In genomic region chr19:45451181-45451849, GRCh38 we compare ENCODE assay signal across 8 cellular contexts. TPM values are rescaled to one million over a fixed set of nuclear protein-coding genes. Genes with fewer than 3 reads are reported as not detected.
A peak's percentile ranks its signal among the peaks of the same experiment; 100 is the strongest.
DNase-seq lines count a peak whose midpoint lies in the region; ATAC-seq and TF ChIP-seq lines count a peak whose summit lies in the region.

No MANE protein-coding gene starts in this region.

- H4K8ac ChIP-seq in H9 (replicated peaks; ENCODE audit: insufficient read length, low read depth, low read length) (no peak overlapping the region), mesenchymal stem cell (ENCODE audit: low read length) (no peak overlapping the region)

- peak overlapping the region; percentile 9 for H2BK12ac ChIP-seq in H9 (ENCODE audit: insufficient read length, low read depth, low read length)
- H2BK12ac ChIP-seq in mesenchymal stem cell (ENCODE audit: low read length in 2 of 2), result peak overlapping the region in 1 of 2 experiments; percentile 85

- peaks cover 2% of the 10 kb centered on the region; the same call in 1 of the 2 replicates for H3K4me1 ChIP-seq in H9 (ENCODE audit: insufficient read depth, low read length)
- H3K4me1 ChIP-seq in mesenchymal stem cell (ENCODE audit: control insufficient read depth, insufficient read depth, low read depth, low read length), result peaks cover 28% of the 10 kb centered on the region
- H3K4me1 ChIP-seq in thyroid gland, result peaks cover 29 to 39% of the 10 kb centered on the region in 2 donors

- H3K4me3 ChIP-seq in dorsolateral prefrontal cortex, result peak overlapping the region; percentile 50 to 82 (median 69)
- H3K4me3 ChIP-seq in mesenchymal stem cell (ENCODE audit: insufficient read depth in 1 of 2, low read depth in 1 of 2, low read length in 2 of 2), result peak overlapping the region; percentile 61 to 92
- H3K4me3 ChIP-seq in thyroid gland (replicated peaks in 1 of 3), result peak overlapping the region in 2 of 3 donors; percentile 60 to 80

- H3K79me1 ChIP-seq in H9 (ENCODE audit: insufficient read depth, low read depth, low read length, poor library complexity, severe bottlenecking) (no peaks in the 10 kb centered on the region), mesenchymal stem cell (replicated peaks; ENCODE audit: low read length, poor library complexity, severe bottlenecking) (no peaks in the 10 kb centered on the region)

- H3K4me1 Mint-ChIP-seq in H9, result peaks cover 18 to 28% of the 10 kb centered on the region in 2 experiments
- peaks cover 56% of the 10 kb centered on the region for H3K4me1 Mint-ChIP-seq in T-helper 17 cell

- peak overlapping the region; percentile 56 for H3T11ph ChIP-seq in H9 (ENCODE audit: low read length)

- H3K36me3 ChIP-seq in mesenchymal stem cell (ENCODE audit: control insufficient read depth in 1 of 2, insufficient read depth in 2 of 2, low read depth in 1 of 2, low read length in 2 of 2) (no peaks in the 10 kb centered on the region), thyroid gland (no peaks in the 10 kb centered on the region)

- peaks cover 4 to 11% of the 10 kb centered on the region in 2 experiments; a peak in 4 of 5 replicates for H3K9me3 Mint-ChIP-seq in H9

- H2BK5ac ChIP-seq in H9 (ENCODE audit: insufficient read length, low read length) (no peak overlapping the region), mesenchymal stem cell (ENCODE audit: low read depth, low read length, poor library complexity, severe bottlenecking) (no peak overlapping the region)

- H3K27me3 ChIP-seq in H9 (ENCODE audit: insufficient read depth, low read length) (no peaks in the 10 kb centered on the region; the same call in 1 of the 2 replicates), dorsolateral prefrontal cortex (no peaks in the 10 kb centered on the region), mesenchymal stem cell (ENCODE audit: control insufficient read depth in 1 of 2, insufficient read depth in 1 of 2, low read length in 2 of 2) (no peaks in the 10 kb centered on the region), thyroid gland (no peaks in the 10 kb centered on the region)

- H2BK120ac ChIP-seq in H9 (ENCODE audit: low read depth, low read length, poor library complexity, severe bottlenecking), result peak overlapping the region; percentile 94
- no peak overlapping the region for H2BK120ac ChIP-seq in mesenchymal stem cell (ENCODE audit: low read depth, low read length)

- H3K27ac ChIP-seq in H9 (ENCODE audit: insufficient read length, low read depth, low read length) (no peak overlapping the region), dorsolateral prefrontal cortex (peak overlapping the region in 34 of 59 donors; percentile 0 to 79 (median 52)), mesenchymal stem cell (ENCODE audit: low read length, poor library complexity, severe bottlenecking) (no peak overlapping the region), thyroid gland (peak overlapping the region; percentile 76 to 93 (median 83))

- H3K36me3 Mint-ChIP-seq in H9 (ENCODE audit: insufficient read depth in 1 of 3, low read depth in 3 of 3), result no peaks in the 10 kb centered on the region; a peak in 1 of 7 replicates
- peaks cover 5% of the 10 kb centered on the region for H3K36me3 Mint-ChIP-seq in T-helper 17 cell (ENCODE audit: low read depth)

- peak overlapping the region; percentile 46 for H2BK20ac ChIP-seq in H9 (ENCODE audit: low read depth, low read length, poor library complexity, severe bottlenecking)

- H3K23me2 ChIP-seq in H9 (ENCODE audit: insufficient read length, low read depth, low read length, poor library complexity, severe bottlenecking), result peaks cover 4% of the 10 kb centered on the region

- H3K27me3 Mint-ChIP-seq in H9 (ENCODE audit: low read depth) (peaks cover 38% of the 10 kb centered on the region), T-helper 17 cell (no peaks in the 10 kb centered on the region)

- whole genome bisulfite sequencing in H9 (ENCODE audit: extremely low coverage, insufficient read length, low lambda C conversion rate), result no CpG with 5 or more reads among the region's 21 CpGs
- 38% methylated on average over 21 of the region's 21 CpGs for WGBS in mesenchymal stem cell
- 6 to 8% methylated on average over 17 to 21 of the region's 21 CpGs for WGBS in thyroid gland, 2 donors

- H3K56ac ChIP-seq in H9 (ENCODE audit: insufficient read length, low read depth, low read length), result no peak overlapping the region

- H3K9ac ChIP-seq in H9 (ENCODE audit: extremely low read depth, insufficient read length, low read length) (no peak overlapping the region), mesenchymal stem cell (ENCODE audit: low read length) (peak overlapping the region; percentile 99)

- ATAC-seq in T-helper 17 cell, result peak; percentile 51
- no peak for ATAC-seq in GM21723 (IDR thresholded peaks at IDR 0.05; ENCODE audit: unreplicated experiment)
- no peak for ATAC-seq in GM19324 (IDR thresholded peaks at IDR 0.05; ENCODE audit: low FRiP score, unreplicated experiment)

- peak overlapping the region; percentile 20 for H4K5ac ChIP-seq in H9 (ENCODE audit: insufficient read length, low read depth, low read length)

- H2AK5ac ChIP-seq in H9 (ENCODE audit: insufficient read length, low read length) (no peak overlapping the region), mesenchymal stem cell (ENCODE audit: low read length, severe bottlenecking) (no peak overlapping the region)

- peak in 1 of 2 donors; percentile 27 for TF ChIP-seq POLR2A in thyroid gland (IDR thresholded peaks at IDR 0.05)

- peak overlapping the region; percentile 87 for H3K4me2 ChIP-seq in H9 (ENCODE audit: insufficient read depth, insufficient read length, low read length)
- H3K4me2 ChIP-seq in mesenchymal stem cell (ENCODE audit: low read length, poor library complexity, severe bottlenecking), result peak overlapping the region; percentile 68

- H3K23ac ChIP-seq in H9 (ENCODE audit: insufficient read length, low read depth, low read length), result no peak overlapping the region
- H3K23ac ChIP-seq in mesenchymal stem cell (ENCODE audit: low read length in 2 of 2), result peak overlapping the region in 1 of 2 experiments; percentile 47

- H2AFZ ChIP-seq in H9 (ENCODE audit: low read length) (no peak overlapping the region), mesenchymal stem cell (ENCODE audit: low read depth, low read length) (peak overlapping the region; percentile 90)

- H3K14ac ChIP-seq in H9 (ENCODE audit: insufficient read depth, low read length) (peak overlapping the region; percentile 98), mesenchymal stem cell (ENCODE audit: low read length in 2 of 2) (peak overlapping the region in 1 of 2 experiments; percentile 53)

- H3K4ac ChIP-seq in H9 (ENCODE audit: low read depth, low read length) (peak overlapping the region; percentile 95), mesenchymal stem cell (ENCODE audit: low read depth in 1 of 2, low read length in 2 of 2) (peak overlapping the region in 1 of 2 experiments; percentile 87)

- peak overlapping the region; percentile 100 for H3K18ac ChIP-seq in H9 (ENCODE audit: insufficient read length, low read depth, low read length)
- peak overlapping the region in 1 of 2 experiments; percentile 87 for H3K18ac ChIP-seq in mesenchymal stem cell (ENCODE audit: low read depth in 1 of 2, low read length in 2 of 2)

- peak overlapping the region; percentile 70 to 86 for H3K4me3 Mint-ChIP-seq in H9
- peak overlapping the region; percentile 96 for H3K4me3 Mint-ChIP-seq in T-helper 17 cell

- H2BK15ac ChIP-seq in H9 (ENCODE audit: low read depth, low read length), result peak overlapping the region; percentile 95; the same call in 1 of the 2 replicates
- no peak overlapping the region for H2BK15ac ChIP-seq in mesenchymal stem cell (ENCODE audit: low read depth, poor library complexity, severe bottlenecking)

- H3K79me2 ChIP-seq in H9 (ENCODE audit: insufficient read depth, low read length), result no peaks in the 10 kb centered on the region

- intact Hi-C loops in dorsolateral prefrontal cortex (cut with DNase I) (loop anchor here in 1 of 2 donors (2.0 kb wide), 1 partner anchor 19 kb away; no protein-coding TSS in a partner anchor), thyroid gland (cut with DNase I) (no loop called here)

- H4K91ac ChIP-seq in H9 (ENCODE audit: insufficient read length, low read depth, low read length) (peak overlapping the region; percentile 82), mesenchymal stem cell (ENCODE audit: low read length) (no peak overlapping the region)

- H3K27ac Mint-ChIP-seq in H9 (peak overlapping the region in 2 of 3 experiments; percentile 21 to 98; a peak in 2 of 7 replicates), T-helper 17 cell (peak overlapping the region; percentile 100)

- TF ChIP-seq CTCF in H9 (conservative IDR thresholded peaks at IDR 0.05), result no peak
- TF ChIP-seq CTCF in dorsolateral prefrontal cortex (IDR thresholded peaks at IDR 0.05 in 54 of 56, conservative IDR thresholded peaks at IDR 0.05 in 2 of 56; ENCODE audit: low read depth in 1 of 56, partially characterized antibody in 56 of 56), result no peak
- TF ChIP-seq CTCF in thyroid gland (IDR thresholded peaks at IDR 0.05), result no peak

- no peaks in the 10 kb centered on the region for H4K20me1 ChIP-seq in H9 (ENCODE audit: control insufficient read depth, insufficient read depth, insufficient read length)

- H3K9me3 ChIP-seq in H9 (ENCODE audit: control insufficient read depth, low read depth, low read length), result no peaks in the 10 kb centered on the region
- H3K9me3 ChIP-seq in T-helper 17 cell (ENCODE audit: control insufficient read depth, low read length, poor library complexity, severe bottlenecking), result no peaks in the 10 kb centered on the region
- H3K9me3 ChIP-seq in mesenchymal stem cell (ENCODE audit: control insufficient read depth, low read length), result no peaks in the 10 kb centered on the region
- H3K9me3 ChIP-seq in thyroid gland, result no peaks in the 10 kb centered on the region

- DNase-seq in CD1c-positive myeloid dendritic cell (ENCODE audit: extremely low spot score) (peak; percentile 59), H9 (no peak), T-helper 17 cell (peak; percentile 45 to 60 (median 45)), dorsolateral prefrontal cortex (peak in 1 of 10 donors; percentile 55), mesenchymal stem cell (peak; percentile 92), thyroid gland (peak; percentile 54 to 61)

RNA-seq across cellular contexts. Expression of gene FOSB, which starts 16.5 kb away (rescaled TPM):
- total RNA-seq in H9 (2021) (1.7 and 2.5 TPM in 2 replicates), T-helper 17 cell (1,000 to 10,000 TPM in 1 of 2 donors, 100 to 1,000 TPM in 1; 967 to 2,209 TPM), dorsolateral prefrontal cortex (100 to 1,000 TPM in 2 of 120 experiments, 10 to 100 TPM in 32, 1 to 10 TPM in 86; 2.6 to 168 (median 7.7) TPM), thyroid gland (1 to 10 TPM; 1.6 to 3.3 (median 2.4) TPM)
- polyA plus RNA-seq in mesenchymal stem cell (2013, experiment 1 of 2), result 167 TPM
- polyA plus RNA-seq in mesenchymal stem cell (2013, experiment 2 of 2), result 130 TPM

RNA-seq across cellular contexts. Expression of gene ERCC1, which starts 27.6 kb away (rescaled TPM):
- 62.4 and 66.7 TPM in 2 replicates for total RNA-seq in H9 (2021)
- 10 to 100 TPM; 28.4 to 36.2 TPM for total RNA-seq in T-helper 17 cell
- 10 to 100 TPM; 64.1 to 99.4 (median 79.0) TPM for total RNA-seq in dorsolateral prefrontal cortex
- polyA plus RNA-seq in mesenchymal stem cell (2013, experiment 1 of 2), result 96.4 TPM
- 96.1 TPM for polyA plus RNA-seq in mesenchymal stem cell (2013, experiment 2 of 2)
- 100 to 1,000 TPM in 2 of 4 donors, 10 to 100 TPM in 2; 89.1 to 157 (median 113) TPM for total RNA-seq in thyroid gland

RNA-seq across cellular contexts. Expression of gene POLR1G, which starts 44.9 kb away (rescaled TPM):
- total RNA-seq in H9 (2021) (43.4 and 48.7 TPM in 2 replicates), T-helper 17 cell (1 to 10 TPM in 1 of 2 donors, under 1 TPM in 1; 0.91 to 1.0 TPM), dorsolateral prefrontal cortex (10 to 100 TPM in 2 of 120 experiments, 1 to 10 TPM in 118; 2.4 to 10.7 (median 5.3) TPM), thyroid gland (1 to 10 TPM; 1.3 to 9.1 (median 4.2) TPM)
- polyA plus RNA-seq in mesenchymal stem cell (2013, experiment 1 of 2), result 6.0 TPM
- polyA plus RNA-seq in mesenchymal stem cell (2013, experiment 2 of 2), result 6.5 TPM

RNA-seq across cellular contexts. Expression of gene RTN2, which starts 45.5 kb away (rescaled TPM):
- total RNA-seq in H9 (2021), result 18.9 and 20.1 TPM in 2 replicates
- total RNA-seq in T-helper 17 cell, result 1 to 10 TPM; 2.3 to 6.2 TPM
- 100 to 1,000 TPM in 2 of 120 experiments, 10 to 100 TPM in 118; 18.9 to 124 (median 63.4) TPM for total RNA-seq in dorsolateral prefrontal cortex
- 30.0 TPM for polyA plus RNA-seq in mesenchymal stem cell (2013, experiment 1 of 2)
- 31.0 TPM for polyA plus RNA-seq in mesenchymal stem cell (2013, experiment 2 of 2)
- 1 to 10 TPM; 1.8 to 7.3 (median 4.6) TPM for total RNA-seq in thyroid gland

RNA-seq across cellular contexts. Expression of gene PPP1R13L, which starts 46.4 kb away (rescaled TPM):
- total RNA-seq in H9 (2021) (40.4 and 42.6 TPM in 2 replicates), T-helper 17 cell (1 to 10 TPM; 3.4 to 4.5 TPM), dorsolateral prefrontal cortex (10 to 100 TPM in 68 of 120 experiments, 1 to 10 TPM in 52; 3.8 to 23.2 (median 11.0) TPM), thyroid gland (10 to 100 TPM; 11.9 to 64.2 (median 35.8) TPM)
- polyA plus RNA-seq in mesenchymal stem cell (2013, experiment 1 of 2), result 9.0 TPM
- polyA plus RNA-seq in mesenchymal stem cell (2013, experiment 2 of 2), result 9.8 TPM

Comparison
In these comparisons a context has a peak if more than half of its experiments do, and no peak if none do; other contexts are left out.
1. H3K27ac ChIP-seq: peak in dorsolateral prefrontal cortex (34 of 59) and thyroid gland (3 of 3); none in H9 (single experiment) and mesenchymal stem cell (single experiment).
2. RNA of gene FOSB, which starts 16.5 kb away (total RNA-seq): 967 to 2,209 TPM in T-helper 17 cell; 2.6 to 168 TPM in dorsolateral prefrontal cortex, 1.6 to 3.3 TPM in thyroid gland and 1.7 to 2.5 TPM in H9; every median in the first group is over 4 times any median in the second.
3. Peak in every context shown above with its lines, with median percentiles within 50 percentile points of each other: H3K4me3 ChIP-seq.